8 cellular contexts compared by ENCODE assay signal in the genomic region with DNA sequence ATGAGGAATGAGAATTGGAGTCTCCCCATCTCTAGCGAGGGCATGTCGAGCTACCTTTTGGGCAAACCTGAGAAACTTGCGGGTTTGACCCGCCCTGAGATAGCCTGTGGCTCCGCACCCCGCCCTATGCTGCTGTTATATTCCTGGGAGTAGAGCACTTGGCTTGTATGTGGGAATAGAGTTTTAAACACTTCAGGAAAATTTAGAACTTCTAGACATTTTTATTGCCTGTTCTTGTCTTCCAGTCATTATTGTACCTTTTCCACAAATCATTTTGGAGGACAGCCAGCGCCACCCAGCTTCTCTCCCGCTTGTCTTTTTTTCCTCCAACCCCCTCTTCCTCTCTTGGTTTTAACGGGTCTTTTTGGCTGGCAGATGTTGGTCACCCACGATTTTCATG. TPM values are rescaled to one million over a fixed set of nuclear protein-coding genes. Genes with fewer than 3 reads are reported as not detected.
DNase-seq lines count a peak whose midpoint lies in the region; ATAC-seq and TF ChIP-seq lines count a peak whose summit lies in the region.

No MANE protein-coding gene starts in this region.

- no peaks in the 10 kb centered on the region for H3K27me3 Mint-ChIP-seq in activated naive CD4-positive, alpha-beta T cell treated with anti-CD3 and anti-CD28 coated beads for 36 hours (ENCODE audit: low read depth)
- no peaks in the 10 kb centered on the region for H3K27me3 Mint-ChIP-seq in type B pancreatic cell

- peak overlapping the region; percentile 82 for H3K27ac Mint-ChIP-seq in activated naive CD4-positive, alpha-beta T cell treated with anti-CD3 and anti-CD28 coated beads for 36 hours
- H3K27ac Mint-ChIP-seq in type B pancreatic cell, result peak overlapping the region; percentile 90

- intact Hi-C loops in activated naive CD4-positive, alpha-beta T cell treated with anti-CD3 and anti-CD28 coated beads for 36 hours (cut with micrococcal nuclease), result loop anchor here (1.0 to 5.0 kb wide), 8 partner anchors 30 to 599 kb away; a partner anchor contains a TSS
- intact Hi-C loops in lower lobe of right lung (cut with DNase I), result no loop called here

- TF ChIP-seq CTCF in RWPE1 (conservative IDR thresholded peaks at IDR 0.05; ENCODE audit: low read depth) (no peak), lower lobe of right lung (IDR thresholded peaks at IDR 0.05) (no peak), type B pancreatic cell (conservative IDR thresholded peaks at IDR 0.05) (no peak)

- peak overlapping the region; percentile 97 for H3K4me3 Mint-ChIP-seq in activated naive CD4-positive, alpha-beta T cell treated with anti-CD3 and anti-CD28 coated beads for 36 hours
- peak overlapping the region; percentile 95 for H3K4me3 Mint-ChIP-seq in type B pancreatic cell

- peak overlapping the region; percentile 85 for H3K27ac ChIP-seq in RWPE1
- H3K27ac ChIP-seq in lower lobe of right lung, result peak overlapping the region; percentile 89

- CTCF ChIA-PET in activated naive CD4-positive, alpha-beta T cell treated with anti-CD3 and anti-CD28 coated beads for 36 hours (lab: Charles Lee), result interaction anchor here (0.7 to 1.4 kb wide), 2 partner anchors 28 to 600 kb away, joined by 3 to 4 read pairs; no protein-coding TSS in a partner anchor
- CTCF ChIA-PET in RWPE1 (lab: Yijun Ruan, JAX), result interaction anchor here (0.7 kb wide), 1 partner anchor 14 kb away, joined by 4 read pairs; no protein-coding TSS in a partner anchor

- peak overlapping the region; percentile 66 for H3K4me3 ChIP-seq in lower lobe of right lung

- H3K36me3 Mint-ChIP-seq in activated naive CD4-positive, alpha-beta T cell treated with anti-CD3 and anti-CD28 coated beads for 36 hours (ENCODE audit: low read depth), result peaks cover 30% of the 10 kb centered on the region
- H3K36me3 Mint-ChIP-seq in type B pancreatic cell, result peaks cover 16% of the 10 kb centered on the region

- ATAC-seq in HG03066 (IDR thresholded peaks at IDR 0.05; ENCODE audit: low read depth, unreplicated experiment) (peak; percentile 8), lower lobe of right lung (peak; percentile 53 to 74)

- no peaks in the 10 kb centered on the region for H3K9me3 ChIP-seq in lower lobe of right lung

- no peaks in the 10 kb centered on the region for H3K9me3 Mint-ChIP-seq in activated naive CD4-positive, alpha-beta T cell treated with anti-CD3 and anti-CD28 coated beads for 36 hours
- H3K9me3 Mint-ChIP-seq in type B pancreatic cell, result no peaks in the 10 kb centered on the region

- DNase-seq in activated naive CD4-positive, alpha-beta T cell treated with anti-CD3 and anti-CD28 coated beads for 36 hours, result peak; percentile 50
- no peak for DNase-seq in activated naive CD4-positive, alpha-beta T cell (lab: John Stamatoyannopoulos, UW)
- peak; percentile 65 for DNase-seq in RWPE1 (ENCODE audit: low spot score)
- peak; percentile 16 for DNase-seq in dermis blood vessel endothelial cell
- DNase-seq in lower lobe of right lung, result no peak
- DNase-seq in type B pancreatic cell (ENCODE audit: extremely low spot score, unreplicated experiment), result no peak
- no peak for DNase-seq in kidney glomerular epithelial cell (lab: John Stamatoyannopoulos, UW)

- H3K36me3 ChIP-seq in lower lobe of right lung, result peaks cover 21% of the 10 kb centered on the region

- peaks cover 33% of the 10 kb centered on the region for H3K4me1 ChIP-seq in lower lobe of right lung

- POLR2A ChIA-PET in RWPE1 (lab: Yijun Ruan, JAX; ENCODE audit: low non-redundant PET), result no interaction called here

- peaks cover 55% of the 10 kb centered on the region for H3K4me1 Mint-ChIP-seq in activated naive CD4-positive, alpha-beta T cell treated with anti-CD3 and anti-CD28 coated beads for 36 hours (ENCODE audit: low read depth)
- peaks cover 42% of the 10 kb centered on the region for H3K4me1 Mint-ChIP-seq in type B pancreatic cell (ENCODE audit: unreplicated experiment)

- no peaks in the 10 kb centered on the region for H3K27me3 ChIP-seq in lower lobe of right lung (ENCODE audit: low read depth)

RNA-seq across cellular contexts. Expression of a gene that starts 0.7 kb away (rescaled TPM):
- total RNA-seq in activated naive CD4-positive, alpha-beta T cell treated with anti-CD3 and anti-CD28 coated beads for 36 hours, result 10 to 100 TPM; 60.4 to 62.0 TPM
- total RNA-seq in dermis blood vessel endothelial cell (51.7 and 69.0 TPM in 2 replicates), lower lobe of right lung (36.7 TPM), type B pancreatic cell (ENCODE audit: low replicate concordance) (39.7 and 54.3 TPM in 2 replicates)

Comparison
In these comparisons a context has a peak if more than half of its experiments do, and no peak if none do; other contexts are left out.
1. DNase-seq: peak in activated naive CD4-positive, alpha-beta T cell treated with anti-CD3 and anti-CD28 coated beads for 36 hours (single experiment), RWPE1 (single experiment) and dermis blood vessel endothelial cell (single experiment); none in activated naive CD4-positive, alpha-beta T cell (0 of 4), lower lobe of right lung (single experiment), type B pancreatic cell (single experiment) and kidney glomerular epithelial cell (single experiment).